ENCODE assay signal across 8 cellular contexts in genomic region chr15:40069178-40070165, GRCh38. TPM values are rescaled to one million over a fixed set of nuclear protein-coding genes. Genes with fewer than 3 reads are reported as not detected.
A peak's percentile ranks its signal among the peaks of the same experiment; 100 is the strongest.
DNase-seq lines count a peak whose midpoint lies in the region; TF ChIP-seq lines count a peak whose summit lies in the region.

No MANE protein-coding gene starts in this region.

- peak overlapping the region; percentile 14; the same call in 1 of the 2 replicates for H3K4me2 ChIP-seq in OCI-LY3 (ENCODE audit: low read length)

- H3K9me3 ChIP-seq in OCI-LY3 (ENCODE audit: insufficient read depth, low read length), result no peaks in the 10 kb centered on the region
- H3K9me3 ChIP-seq in esophagus (ENCODE audit: control insufficient read depth in 2 of 2, insufficient read depth in 1 of 2, low read depth in 1 of 2, low read length in 1 of 2), result no peaks in the 10 kb centered on the region

- H3K9ac ChIP-seq in OCI-LY3 (ENCODE audit: low read length), result peak overlapping the region; percentile 32; the same call in 1 of the 2 replicates

- H3K27me3 ChIP-seq in OCI-LY3 (ENCODE audit: low read depth, low read length), result no peaks in the 10 kb centered on the region
- no peaks in the 10 kb centered on the region for H3K27me3 ChIP-seq in esophagus (ENCODE audit: control insufficient read depth in 1 of 2, insufficient read depth in 2 of 2, low read length in 2 of 2)

- no peaks in the 10 kb centered on the region for H3K36me3 ChIP-seq in OCI-LY3 (replicated peaks; ENCODE audit: low read depth, low read length)
- H3K36me3 ChIP-seq in esophagus (ENCODE audit: control insufficient read depth in 2 of 2, insufficient read depth in 2 of 2, low read length in 1 of 2), result no peaks in the 10 kb centered on the region

- peak overlapping the region; percentile 49; the same call in 1 of the 2 replicates for H2AFZ ChIP-seq in OCI-LY3 (ENCODE audit: low read depth, low read length)

- no peak for TF ChIP-seq CTCF in OCI-LY3 (IDR thresholded peaks at IDR 0.05; ENCODE audit: low read depth, low read length)

- H3K27ac ChIP-seq in OCI-LY3 (ENCODE audit: low read length) (peak overlapping the region; percentile 23; the same call in 1 of the 2 replicates), esophagus (ENCODE audit: low read depth in 2 of 2, low read length in 1 of 2) (peak overlapping the region; percentile 11 to 13)

- no peaks in the 10 kb centered on the region for H4K20me1 ChIP-seq in OCI-LY3 (ENCODE audit: insufficient read depth, low read length)

- no peaks in the 10 kb centered on the region for H3K79me2 ChIP-seq in OCI-LY3 (ENCODE audit: low read length)

- H3K4me1 ChIP-seq in OCI-LY3 (ENCODE audit: low read length), result peaks cover 38% of the 10 kb centered on the region
- H3K4me1 ChIP-seq in esophagus (ENCODE audit: control insufficient read depth in 2 of 2, insufficient read depth in 2 of 2, low read length in 1 of 2), result peaks cover 0 to 15% of the 10 kb centered on the region in 2 donors

- H3K4me3 ChIP-seq in OCI-LY3 (ENCODE audit: low read length), result no peak overlapping the region
- H3K4me3 ChIP-seq in esophagus (ENCODE audit: low read depth in 1 of 2, low read length in 2 of 2), result no peak overlapping the region

- WGBS in esophagus, 2 donors, result 30 to 32% methylated on average over 32 of the region's 32 CpGs

- DNase-seq in AG08396 (ENCODE audit: low spot score), result peak; percentile 81
- peak; percentile 58 for DNase-seq in GM19240 (ENCODE audit: insufficient read length, low spot score)
- DNase-seq in HT1080 (ENCODE audit: low read depth), result peak; percentile 84
- peak; percentile 100 for DNase-seq in myocyte (ENCODE audit: low read depth)
- no peak for DNase-seq in activated CD4-positive, CD25-positive, alpha-beta regulatory T cell (lab: John Stamatoyannopoulos, UW)
- no peak for DNase-seq in RKO (ENCODE audit: low spot score)

RNA-seq across cellular contexts. Expression of gene SRP14, which starts 30.5 kb away (rescaled TPM):
- 314 and 330 TPM in 2 replicates for total RNA-seq in HT1080 (2014; rRNA removed; shearing (Covaris generic))
- 352 and 376 TPM in 2 replicates for polyA plus RNA-seq in HT1080 (2015; cell fraction: cytosol; rRNA removed)
- 166 and 170 TPM in 2 replicates for polyA plus RNA-seq in HT1080 (2015; cell fraction: nucleus; rRNA removed)
- 100 to 1,000 TPM; 257 to 441 TPM for polyA plus RNA-seq in esophagus
- 268 and 288 TPM in 2 replicates for total RNA-seq in myocyte
- 357 TPM for polyA plus RNA-seq in myocyte (2012)

RNA-seq across cellular contexts. Expression of gene BMF, which starts 39.2 kb away (rescaled TPM):
- 0.23 and 0.66 TPM in 2 replicates for total RNA-seq in HT1080 (2014; rRNA removed; shearing (Covaris generic))
- 0.77 and 1.9 TPM in 2 replicates for polyA plus RNA-seq in HT1080 (2015; cell fraction: cytosol; rRNA removed)
- polyA plus RNA-seq in HT1080 (2015; cell fraction: nucleus; rRNA removed), result 2.9 and 4.1 TPM in 2 replicates
- polyA plus RNA-seq in esophagus, result 1 to 10 TPM; 1.0 to 1.2 TPM
- total RNA-seq in myocyte, result 7.4 and 10.4 TPM in 2 replicates
- 4.9 TPM for polyA plus RNA-seq in myocyte (2012)

Comparison
In these comparisons a context has a peak if more than half of its experiments do, and no peak if none do; other contexts are left out.
1. DNase-seq: peak in AG08396 (single experiment), GM19240 (single experiment), HT1080 (single experiment) and myocyte (single experiment); none in activated CD4-positive, CD25-positive, alpha-beta regulatory T cell (0 of 4) and RKO (single experiment).